ENCODE assay signal across 9 cellular contexts in the genomic region with DNA sequence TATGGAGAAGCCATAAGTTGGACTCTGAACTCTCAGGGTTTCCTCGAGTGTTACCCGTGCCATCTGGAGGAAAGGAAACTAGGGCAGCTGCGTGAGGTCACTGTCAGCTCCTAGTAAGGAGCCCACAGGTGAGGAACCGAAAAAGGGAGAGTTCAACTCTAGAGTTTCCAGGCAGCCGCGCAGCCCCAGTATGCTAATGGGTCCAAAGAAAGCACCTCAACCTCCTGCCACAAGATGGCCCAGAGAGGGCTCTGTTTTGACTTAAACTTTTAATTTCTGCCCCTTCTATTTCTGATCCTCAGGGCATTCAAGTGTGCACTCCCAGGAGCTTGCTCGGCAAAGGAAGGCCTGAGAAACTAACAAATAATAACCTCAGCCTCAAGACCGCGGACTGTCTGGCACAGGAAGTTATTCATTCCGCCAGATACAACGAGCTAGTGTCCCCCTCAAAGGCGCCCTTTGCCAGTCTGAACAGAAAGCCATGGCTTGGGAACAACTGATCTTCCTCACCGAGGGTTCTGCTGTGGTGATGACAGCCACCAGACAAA. TPM values are rescaled to one million over a fixed set of nuclear protein-coding genes. Genes with fewer than 3 reads are reported as not detected.
DNase-seq lines count a peak whose midpoint lies in the region; ATAC-seq and TF ChIP-seq lines count a peak whose summit lies in the region.
"Had no signal": no experiment of that assay in that cellular context is flagged by ENCODE, and none has a peak within 500 bp of the region (broad histone marks: within the 10 kb centered on the region; RNA-seq: fewer than 3 reads in every experiment).

No MANE protein-coding gene starts in this region.

- H3K4me3 ChIP-seq in HUES48 (ENCODE audit: low read depth, low read length): no peak overlapping the region
- H3K4me3 ChIP-seq in ascending aorta: peak overlapping the region in 1 of 2 donors; percentile 20
- no peak overlapping the region for H3K4me3 ChIP-seq in left lung
- no peak overlapping the region for H3K4me3 ChIP-seq in testis

- peaks cover 7% of the 10 kb centered on the region for H3K36me3 ChIP-seq in HUES48 (ENCODE audit: control insufficient read depth, insufficient read depth, low read length)
- peaks cover 3 to 7% of the 10 kb centered on the region in 2 donors for H3K36me3 ChIP-seq in ascending aorta
- H3K36me3 ChIP-seq in left lung: peaks cover 0 to 9% of the 10 kb centered on the region in 2 donors
- no peaks in the 10 kb centered on the region for H3K36me3 ChIP-seq in testis (ENCODE audit: low read depth, missing control alignments)

- TF ChIP-seq POLR2A in testis (IDR thresholded peaks at IDR 0.05): no peak

- H3K27ac ChIP-seq in HUES48 (ENCODE audit: low read depth, low read length) (peak overlapping the region; percentile 2), ascending aorta (peak overlapping the region; percentile 65 to 71), left lung (peak overlapping the region; percentile 79 to 91), testis (peak overlapping the region; percentile 71 to 75)

- peak; percentile 87 for ATAC-seq in GM21423 (IDR thresholded peaks at IDR 0.05; ENCODE audit: unreplicated experiment)
- no peak for ATAC-seq in left lung

- intact Hi-C loops in ascending aorta (cut with DNase I) (loop anchor here (2.0 to 10.0 kb wide), 2 partner anchors 13 to 555 kb away; partner anchors contain the start of gene SCARB2), left lung (cut with DNase I) (no loop called here), testis (cut with DNase I; ENCODE audit: low total_unique reads) (no loop called here)

- peak; percentile 15; the same call in 1 of the 2 replicates for TF ChIP-seq CTCF in GM12874 (IDR thresholded peaks at IDR 0.05; ENCODE audit: insufficient read depth, low read depth, low read length)
- no peak for TF ChIP-seq CTCF in ascending aorta (IDR thresholded peaks at IDR 0.05)
- TF ChIP-seq CTCF in left lung (IDR thresholded peaks at IDR 0.05): no peak
- TF ChIP-seq CTCF in testis (IDR thresholded peaks at IDR 0.05): no peak

- 51 to 56% methylated on average over 13 of the region's 13 CpGs for WGBS in testis, 2 donors

- DNase-seq in ascending aorta (ENCODE audit: low spot score in 2 of 2): no peak
- no peak for DNase-seq in left lung
- DNase-seq in testis: no peak
- DNase-seq in activated effector memory CD4-positive, alpha-beta T cell treated with Interleukin-2 at 50 U/mL for 16 hours: no peak
- DNase-seq in NCI-H2029 (lab: John Stamatoyannopoulos, UW): no peak

- H3K9ac ChIP-seq in HUES48 (ENCODE audit: low read depth, low read length): no peak overlapping the region

- no peaks in the 10 kb centered on the region for H3K27me3 ChIP-seq in HUES48 (ENCODE audit: control insufficient read depth, insufficient read depth, low read length)
- H3K27me3 ChIP-seq in ascending aorta: no peaks in the 10 kb centered on the region
- H3K27me3 ChIP-seq in left lung: no peaks in the 10 kb centered on the region
- no peaks in the 10 kb centered on the region for H3K27me3 ChIP-seq in testis

- H3K4me1 ChIP-seq in HUES48 (ENCODE audit: control insufficient read depth, insufficient read depth, low read length) (peaks cover 17% of the 10 kb centered on the region), ascending aorta (peaks cover 10 to 47% of the 10 kb centered on the region in 2 donors), left lung (peaks cover 70 to 97% of the 10 kb centered on the region in 2 donors), testis (peaks cover 59% of the 10 kb centered on the region)

- H3K9me3 ChIP-seq in HUES48 (ENCODE audit: control insufficient read depth, insufficient read depth, low read length) (no peaks in the 10 kb centered on the region), ascending aorta (no peaks in the 10 kb centered on the region), left lung (no peaks in the 10 kb centered on the region), testis (no peaks in the 10 kb centered on the region)

RNA-seq across cellular contexts. Expression of gene SCARB2, which starts 13.9 kb away (rescaled TPM):
- total RNA-seq in ascending aorta (94.1 TPM), left lung (100 to 1,000 TPM; 219 to 223 TPM), testis (100 to 1,000 TPM; 115 TPM)
- 79.0 TPM for polyA plus RNA-seq in testis (ENCODE audit: insufficient read depth, low read depth, low replicate concordance)

RNA-seq across cellular contexts. Expression of gene NUP54, which starts 51.5 kb away (rescaled TPM):
- total RNA-seq in ascending aorta (20.2 TPM), left lung (10 to 100 TPM; 26.8 to 36.2 TPM), testis (10 to 100 TPM; 45.0 to 48.6 TPM)
- polyA plus RNA-seq in testis (ENCODE audit: insufficient read depth, low read depth, low replicate concordance): 39.0 TPM

RNA-seq across cellular contexts. Expression of gene FAM47E, which starts 51.8 kb away (rescaled TPM):
- total RNA-seq in ascending aorta (not detected), left lung (1 to 10 TPM; 3.2 TPM), testis (10 to 100 TPM; 11.0 to 15.4 TPM)
- 22.8 TPM for polyA plus RNA-seq in testis (ENCODE audit: insufficient read depth, low read depth, low replicate concordance)
- total RNA-seq: T-helper 2 cell treated with Interferon-gamma antibody and Interleukin-4, amounts not matched to agents 100 ng/mL and 5 ng/mL, for 36 hours had no signal

Comparison
In these comparisons a context has a peak if more than half of its experiments do, and no peak if none do; other contexts are left out.
1. H3K27ac ChIP-seq: peak in every context shown above with its lines; median percentile 85 in left lung; 73 in testis; 68 in ascending aorta; 2 in HUES48.